Comparison of ENCODE assay signal across 14 cellular contexts in genomic region chr20:34971873-34972235, GRCh38. TPM values are rescaled to one million over a fixed set of nuclear protein-coding genes. Genes with fewer than 3 reads are reported as not detected.
DNase-seq lines count a peak whose midpoint lies in the region; ATAC-seq and TF ChIP-seq lines count a peak whose summit lies in the region.
"Had no signal": no experiment of that assay in that cellular context is flagged by ENCODE, and none has a peak within 500 bp of the region (broad histone marks: within the 10 kb centered on the region; RNA-seq: fewer than 3 reads in every experiment).

No MANE protein-coding gene starts in this region.

- H3K9me3 Mint-ChIP-seq in activated T-helper 17 cell treated with anti-CD3 and anti-CD28 coated beads, Interleukin-2, amount 50 U/mL, for 72 hours: no peaks in the 10 kb centered on the region
- H3K9me3 Mint-ChIP-seq in nephron progenitor cell (no peaks in the 10 kb centered on the region), CD14-positive monocyte (peaks cover 0 to 3% (median 0%) of the 10 kb centered on the region in 7 donors)
- H3K9me3 Mint-ChIP-seq: CD8-positive, alpha-beta memory T cell had no signal

- H3K27ac Mint-ChIP-seq in activated T-helper 17 cell treated with anti-CD3 and anti-CD28 coated beads, Interleukin-2, amount 50 U/mL, for 72 hours: peak overlapping the region; percentile 24
- H3K27ac Mint-ChIP-seq in nephron progenitor cell: peak overlapping the region; percentile 89
- no peak overlapping the region for H3K27ac Mint-ChIP-seq in CD14-positive monocyte

- intact Hi-C loops in CD14-positive monocyte (cut with micrococcal nuclease): no loop called here

- no peaks in the 10 kb centered on the region for H3K36me3 Mint-ChIP-seq in activated T-helper 17 cell treated with anti-CD3 and anti-CD28 coated beads, Interleukin-2, amount 50 U/mL, for 72 hours (ENCODE audit: low read depth)
- H3K36me3 Mint-ChIP-seq in nephron progenitor cell (ENCODE audit: low read depth) (no peaks in the 10 kb centered on the region), CD14-positive monocyte (no peaks in the 10 kb centered on the region)
- H3K36me3 Mint-ChIP-seq: CD8-positive, alpha-beta memory T cell had no signal

- peak overlapping the region; percentile 93 for H3K27ac ChIP-seq in substantia nigra (ENCODE audit: low read depth, low read length, poor library complexity, severe bottlenecking)
- H3K27ac ChIP-seq: 22Rv1 had no signal

- no peaks in the 10 kb centered on the region for H3K27me3 Mint-ChIP-seq in activated T-helper 17 cell treated with anti-CD3 and anti-CD28 coated beads, Interleukin-2, amount 50 U/mL, for 72 hours
- H3K27me3 Mint-ChIP-seq in nephron progenitor cell (ENCODE audit: low read depth, poor library complexity): peaks cover 10% of the 10 kb centered on the region
- H3K27me3 Mint-ChIP-seq in CD14-positive monocyte (ENCODE audit: low read depth in 3 of 3): peaks cover 1 to 4% (median 2%) of the 10 kb centered on the region in 3 donors

- ATAC-seq in activated T-helper 17 cell treated with anti-CD3 and anti-CD28 coated beads, Interleukin-2, amount 50 U/mL, for 72 hours (replicated peaks): no peak
- no peak for ATAC-seq in HG02870 (IDR thresholded peaks at IDR 0.05; ENCODE audit: unreplicated experiment)

- TF ChIP-seq CTCF in nephron progenitor cell (IDR thresholded peaks at IDR 0.05): no peak
- no peak for TF ChIP-seq CTCF in CD14-positive monocyte (IDR thresholded peaks at IDR 0.05)

- H3K4me1 Mint-ChIP-seq in activated T-helper 17 cell treated with anti-CD3 and anti-CD28 coated beads, Interleukin-2, amount 50 U/mL, for 72 hours: no peaks in the 10 kb centered on the region
- peaks cover 37% of the 10 kb centered on the region for H3K4me1 Mint-ChIP-seq in nephron progenitor cell
- no peaks in the 10 kb centered on the region for H3K4me1 Mint-ChIP-seq in CD14-positive monocyte
- H3K4me1 Mint-ChIP-seq: CD8-positive, alpha-beta memory T cell had no signal

- H3K4me3 Mint-ChIP-seq in activated T-helper 17 cell treated with anti-CD3 and anti-CD28 coated beads, Interleukin-2, amount 50 U/mL, for 72 hours: no peak overlapping the region
- no peak overlapping the region for H3K4me3 Mint-ChIP-seq in nephron progenitor cell
- H3K4me3 Mint-ChIP-seq in CD14-positive monocyte: no peak overlapping the region
- H3K4me3 Mint-ChIP-seq: CD8-positive, alpha-beta memory T cell had no signal

- in situ Hi-C loops in KBM-7 (cut with MboI; ENCODE audit: low pct_unique_long_range_greater_than_20kb, low sequenced_read_pairs): no loop called here

- peak; percentile 19 for DNase-seq in activated effector memory CD4-positive, alpha-beta T cell treated with anti-CD3 and anti-CD28 coated beads, Interleukin-2, amount 50 U/mL, for 16 hours
- DNase-seq in activated effector memory CD4-positive, alpha-beta T cell treated with Interleukin-2 at 50 U/mL for 16 hours: no peak
- DNase-seq in nephron progenitor cell (no peak), substantia nigra (lab: John Stamatoyannopoulos, UW) (no peak), CD14-positive monocyte (ENCODE audit: low spot score) (no peak), KBM-7 (no peak)
- DNase-seq: Caco-2; CD8-positive, alpha-beta memory T cell; DND-41; GDM1; GOT3 had no signal

RNA-seq across cellular contexts. Expression of gene MYH7B, which starts 16.2 kb away (rescaled TPM):
- under 1 TPM; 0.24 to 0.29 TPM for total RNA-seq in activated T-helper 17 cell treated with anti-CD3 and anti-CD28 coated beads, Interleukin-2, amount 50 U/mL, for 72 hours
- polyA plus RNA-seq in CD14-positive monocyte: not detected

RNA-seq across cellular contexts. Expression of gene GSS, which starts 16.2 kb away (rescaled TPM):
- 10 to 100 TPM; 54.7 to 57.4 TPM for total RNA-seq in activated T-helper 17 cell treated with anti-CD3 and anti-CD28 coated beads, Interleukin-2, amount 50 U/mL, for 72 hours
- polyA plus RNA-seq in CD14-positive monocyte: 10 to 100 TPM; 30.4 to 34.0 TPM

Comparison
In these comparisons a context has a peak if more than half of its experiments do, and no peak if none do; other contexts are left out.
1. H3K27ac Mint-ChIP-seq: peak in activated T-helper 17 cell treated with anti-CD3 and anti-CD28 coated beads, Interleukin-2, amount 50 U/mL, for 72 hours (single experiment) and nephron progenitor cell (single experiment); none in CD14-positive monocyte (0 of 7).